ENCODE assay signal across 9 cellular contexts in the genomic region with DNA sequence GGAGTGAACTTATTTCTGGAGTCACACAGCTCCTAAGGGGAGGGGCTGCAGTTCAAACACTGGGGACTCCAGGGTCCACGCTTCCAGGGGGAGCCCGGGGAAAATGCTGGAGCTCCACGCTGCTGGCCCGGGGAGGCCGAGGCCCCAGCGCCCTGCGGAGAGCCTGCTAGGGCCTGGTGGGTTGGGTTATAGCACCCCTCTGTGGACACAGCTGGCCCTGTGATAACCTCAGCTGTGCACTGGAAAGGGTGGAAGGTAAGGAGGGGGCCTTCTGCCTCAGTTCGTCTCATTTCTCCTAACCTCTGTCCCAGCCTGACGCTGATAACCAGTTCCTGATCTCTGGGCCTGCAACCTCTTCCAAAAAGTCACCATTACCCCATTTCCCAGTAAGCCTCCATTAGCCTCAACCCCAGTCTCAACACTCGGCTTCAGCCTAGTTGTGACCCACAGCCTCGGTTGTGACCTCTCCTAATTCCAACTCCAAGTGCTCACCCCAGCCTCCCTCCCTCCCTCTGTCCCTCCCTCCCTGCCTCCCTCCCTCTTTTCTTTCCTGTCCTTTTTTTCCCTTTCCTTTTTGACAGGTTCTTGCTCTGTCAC. TPM values are rescaled to one million over a fixed set of nuclear protein-coding genes. Genes with fewer than 3 reads are reported as not detected.
DNase-seq lines count a peak whose midpoint lies in the region; TF ChIP-seq lines count a peak whose summit lies in the region.
"Had no signal": no experiment of that assay in that cellular context is flagged by ENCODE, and none has a peak within 500 bp of the region (broad histone marks: within the 10 kb centered on the region; RNA-seq: fewer than 3 reads in every experiment).

No MANE protein-coding gene starts in this region.

- BruUV-seq in OCI-LY7 (replicated peaks; lab: Mats Ljungman, UMichigan) = no TSS peak

- H3K27ac ChIP-seq in 22Rv1 = no peak overlapping the region
- H3K27ac ChIP-seq in OCI-LY7 (ENCODE audit: low read depth, low read length, poor library complexity, severe bottlenecking) = no peak overlapping the region
- H3K27ac ChIP-seq in left ventricle myocardium inferior (replicated peaks) = peak overlapping the region; percentile 83
- peak overlapping the region; percentile 59 for H3K27ac ChIP-seq in rectal smooth muscle tissue (ENCODE audit: low read depth, low read length)

- H3K79me2 ChIP-seq in OCI-LY7 (ENCODE audit: insufficient read depth, low read depth, low read length) = no peaks in the 10 kb centered on the region

- CTCF ChIA-PET in OCI-LY7 (lab: Charles Lee; ENCODE audit: unreplicated experiment) = interaction anchor here (1.2 kb wide), 1 partner anchor 9 kb away, joined by 3 read pairs; no protein-coding TSS in a partner anchor

- peak; percentile 74 for TF ChIP-seq CTCF in 22Rv1 (IDR thresholded peaks at IDR 0.05)
- peak; percentile 75 for TF ChIP-seq CTCF in GM12864 (IDR thresholded peaks at IDR 0.05; ENCODE audit: low read depth, low read length, missing control alignments)
- TF ChIP-seq CTCF in OCI-LY7 (conservative IDR thresholded peaks at IDR 0.05; ENCODE audit: low read length) = peak; percentile 76
- TF ChIP-seq CTCF in left ventricle myocardium inferior (IDR thresholded peaks at IDR 0.05; ENCODE audit: borderline replicate concordance) = peak; percentile 87

- H3K9me2 ChIP-seq in OCI-LY7 (ENCODE audit: insufficient read depth, low read length) = no peaks in the 10 kb centered on the region

- H3K36me3 ChIP-seq in OCI-LY7 (ENCODE audit: insufficient read depth, low read length) (no peaks in the 10 kb centered on the region), left ventricle myocardium inferior (peaks cover 5% of the 10 kb centered on the region), rectal smooth muscle tissue (ENCODE audit: control insufficient read depth, insufficient read depth, low read length) (peaks cover 11% of the 10 kb centered on the region)

- H3K4me1 ChIP-seq in OCI-LY7 (ENCODE audit: insufficient read depth, low read length, poor library complexity, severe bottlenecking) (peaks cover 4% of the 10 kb centered on the region), left ventricle myocardium inferior (peaks cover 89% of the 10 kb centered on the region), rectal smooth muscle tissue (ENCODE audit: control insufficient read depth, insufficient read depth, low read length) (peaks cover 11% of the 10 kb centered on the region)

- no peak overlapping the region for H3K4me3 ChIP-seq in GM12864 (ENCODE audit: low read depth, low read length)
- H3K4me3 ChIP-seq in OCI-LY7 (ENCODE audit: low read depth, low read length, poor library complexity, severe bottlenecking) = no peak overlapping the region
- H3K4me3 ChIP-seq in left ventricle myocardium inferior = peak overlapping the region; percentile 40
- no peak overlapping the region for H3K4me3 ChIP-seq in rectal smooth muscle tissue (ENCODE audit: low read length)

- no peak overlapping the region for H3K9ac ChIP-seq in rectal smooth muscle tissue (ENCODE audit: low read length)

- DNase-seq in GM12864 (ENCODE audit: low read depth) (no peak), OCI-LY7 (ENCODE audit: low spot score) (peak; percentile 48), amniotic epithelial cell (ENCODE audit: low read depth) (peak; percentile 47), left ventricle myocardium inferior (peak; percentile 59), NCI-H2029 (lab: John Stamatoyannopoulos, UW) (no peak), activated gamma-delta T cell (lab: John Stamatoyannopoulos, UW) (no peak)

- intact Hi-C loops in OCI-LY7 (cut with micrococcal nuclease; ENCODE audit: unreplicated experiment) (loop anchor here (1.0 to 10.0 kb wide), 3 partner anchors 260 to 396 kb away; a partner anchor contains a TSS), left ventricle myocardium inferior (cut with micrococcal nuclease) (no loop called here)

- POLR2A ChIA-PET in OCI-LY7 (lab: Charles Lee) = interaction anchor here (0.6 to 1.2 kb wide), 3 partner anchors 61 to 259 kb away, joined by 3 to 6 read pairs (median 4); no protein-coding TSS in a partner anchor

- H4K20me1 ChIP-seq in OCI-LY7 (ENCODE audit: insufficient read depth, low read length) = no peaks in the 10 kb centered on the region

- no peak overlapping the region for H3K4me2 ChIP-seq in OCI-LY7 (ENCODE audit: low read length)

- H3K9me3 ChIP-seq in OCI-LY7 (ENCODE audit: low read length) = no peaks in the 10 kb centered on the region
- no peaks in the 10 kb centered on the region for H3K9me3 ChIP-seq in left ventricle myocardium inferior (replicated peaks)

- no peak overlapping the region for H2AFZ ChIP-seq in OCI-LY7 (ENCODE audit: low read length)

- no peaks in the 10 kb centered on the region for H3K27me3 ChIP-seq in left ventricle myocardium inferior (ENCODE audit: low read depth)
- H3K27me3 ChIP-seq in rectal smooth muscle tissue (ENCODE audit: control insufficient read depth, insufficient read depth, low read length) = no peaks in the 10 kb centered on the region

RNA-seq across cellular contexts. Expression of a gene that starts 7.1 kb away (rescaled TPM):
- total RNA-seq in OCI-LY7 (2014; rRNA removed; shearing (Covaris generic)) = 0.33 TPM in 1 of 2 replicates, not detected in the other
- not detected in 2 replicates for total RNA-seq in OCI-LY7 (2022)
- 30.0 TPM for total RNA-seq in left ventricle myocardium inferior

RNA-seq across cellular contexts. Expression of a gene that starts 13.4 kb away (rescaled TPM):
- total RNA-seq in OCI-LY7 (2014; rRNA removed; shearing (Covaris generic)) = not detected in 2 replicates
- total RNA-seq in OCI-LY7 (2022) (not detected in 2 replicates), left ventricle myocardium inferior (not detected)
- total RNA-seq: glomerular endothelial cell had no signal

Comparison
In these comparisons a context has a peak if more than half of its experiments do, and no peak if none do; other contexts are left out.
1. H3K27ac ChIP-seq: peak in left ventricle myocardium inferior (single experiment) and rectal smooth muscle tissue (single experiment); none in 22Rv1 (single experiment) and OCI-LY7 (single experiment).
2. DNase-seq: peak in OCI-LY7 (single experiment), amniotic epithelial cell (single experiment) and left ventricle myocardium inferior (single experiment); none in GM12864 (single experiment), NCI-H2029 (single experiment) and activated gamma-delta T cell (single experiment).
3. RNA of a gene that starts 7.1 kb away (total RNA-seq): 30.0 TPM in left ventricle myocardium inferior (single experiment); 0.33 TPM in OCI-LY7; every median in the first group is over 10 times any median in the second.
4. Peak in every context shown above with its lines, with median percentiles within 50 percentile points of each other: CTCF ChIP-seq.